Comparison of ENCODE assay signal across 15 cellular contexts in genomic region chr1:99465176-99465900, GRCh38.
DNase-seq lines count a peak whose midpoint lies in the region; ATAC-seq and TF ChIP-seq lines count a peak whose summit lies in the region.
"Had no signal": no experiment of that assay in that cellular context is flagged by ENCODE, and none has a peak within 500 bp of the region (broad histone marks: within the 10 kb centered on the region; RNA-seq: fewer than 3 reads in every experiment).

No MANE protein-coding gene starts in this region.

- H3K9me3 Mint-ChIP-seq in MCF 10A (ENCODE audit: unreplicated experiment): no peaks in the 10 kb centered on the region

- CTCF ChIA-PET in MCF 10A (lab: Yijun Ruan, JAX) (interaction anchor here (0.6 to 2.0 kb wide), 2 partner anchors 15 to 221 kb away, joined by 3 to 8 read pairs; no protein-coding TSS in a partner anchor), SK-N-SH (lab: Yijun Ruan, JAX) (interaction anchor here (0.8 to 1.2 kb wide), 5 partner anchors 11 to 285 kb away, joined by 3 to 4 read pairs (median 3); no protein-coding TSS in a partner anchor)

- intact Hi-C loops in MCF 10A (cut with micrococcal nuclease): no loop called here
- intact Hi-C loops in breast epithelium (cut with DNase I; ENCODE audit: low total_unique reads): no loop called here

- ATAC-seq in HG02970 (IDR thresholded peaks at IDR 0.05; ENCODE audit: low FRiP score, unreplicated experiment): no peak
- no peak for ATAC-seq in GM21825 (IDR thresholded peaks at IDR 0.05; ENCODE audit: unreplicated experiment)
- ATAC-seq: body of pancreas; Panc1; stimulated activated naive CD8-positive, alpha-beta T cell treated with anti-CD3 and anti-CD28 coated beads, Interleukin-15, Interleukin-2, amounts not matched to agents 100 U/mL and 50 U/mL, for 24 hours had no signal

- TF ChIP-seq EP300 in SK-N-SH (IDR thresholded peaks at IDR 0.05; ENCODE audit: borderline replicate concordance in 1 of 2, low read depth in 1 of 2, low read length in 1 of 2): peak; percentile 81 to 85; a peak in 3 of 4 replicates

- no peak overlapping the region for H3K4me3 ChIP-seq in breast epithelium
- H3K4me3 ChIP-seq in SK-N-SH (ENCODE audit: low read depth in 2 of 2, low read length in 1 of 2): peak overlapping the region in 1 of 2 experiments; percentile 10; a peak in 1 of 4 replicates
- H3K4me3 ChIP-seq in fibroblast of mammary gland (ENCODE audit: control insufficient read depth, low read depth, low read length): no peak overlapping the region
- H3K4me3 ChIP-seq: body of pancreas had no signal

- peak; percentile 48 for TF ChIP-seq RAD21 in SK-N-SH (IDR thresholded peaks at IDR 0.05; ENCODE audit: low read length)

- no peaks in the 10 kb centered on the region for H3K27me3 ChIP-seq in breast epithelium
- H3K27me3 ChIP-seq in SK-N-SH (ENCODE audit: insufficient read depth): no peaks in the 10 kb centered on the region
- H3K27me3 ChIP-seq: body of pancreas, neutrophil had no signal

- no peak overlapping the region for H3K27ac Mint-ChIP-seq in MCF 10A (ENCODE audit: low read depth, unreplicated experiment)

- no peaks in the 10 kb centered on the region for H4K20me1 ChIP-seq in SK-N-SH (ENCODE audit: insufficient read depth)

- no peak for TF ChIP-seq CTCF in MCF 10A (IDR thresholded peaks at IDR 0.05; ENCODE audit: unreplicated experiment)
- no peak for TF ChIP-seq CTCF in breast epithelium (IDR thresholded peaks at IDR 0.05)
- TF ChIP-seq CTCF in SK-N-SH (IDR thresholded peaks at IDR 0.05): 0 out of 2 replicates have a peak, but pooled peaks have one; percentile 16
- peak; percentile 2 for TF ChIP-seq CTCF in fibroblast of mammary gland (conservative IDR thresholded peaks at IDR 0.05; ENCODE audit: control insufficient read depth, insufficient read depth, low read depth, low read length)

- peaks cover 7% of the 10 kb centered on the region for H3F3A ChIP-seq in SK-N-SH (replicated peaks; ENCODE audit: insufficient read depth)

- no peaks in the 10 kb centered on the region for H3K9me2 ChIP-seq in SK-N-SH

- H3K27ac ChIP-seq in breast epithelium: peak overlapping the region in 1 of 2 donors; percentile 38
- H3K27ac ChIP-seq in SK-N-SH (ENCODE audit: low read depth in 2 of 2, low read length in 1 of 2): peak overlapping the region; percentile 11 to 78
- H3K27ac ChIP-seq: body of pancreas, neutrophil had no signal

- POLR2A ChIA-PET in MCF 10A (lab: Yijun Ruan, JAX) (interaction anchor here (0.6 kb wide), 1 partner anchor 148 kb away, joined by 5 read pairs; no protein-coding TSS in a partner anchor), SK-N-SH (lab: Yijun Ruan, JAX) (no interaction called here)

- no peak overlapping the region for H3K4me3 Mint-ChIP-seq in MCF 10A (ENCODE audit: unreplicated experiment)

- H3K36me3 Mint-ChIP-seq in MCF 10A (ENCODE audit: insufficient read depth, unreplicated experiment): no peaks in the 10 kb centered on the region

- H3K27me3 Mint-ChIP-seq in MCF 10A (ENCODE audit: insufficient read depth, unreplicated experiment): no peaks in the 10 kb centered on the region

- TF ChIP-seq POLR2A in breast epithelium (IDR thresholded peaks at IDR 0.05): no peak

- no TSS peak for BruUV-seq in MCF 10A (replicated peaks; lab: Mats Ljungman, UMichigan)

- H3K36me3 ChIP-seq in breast epithelium: no peaks in the 10 kb centered on the region
- no peaks in the 10 kb centered on the region for H3K36me3 ChIP-seq in SK-N-SH (replicated peaks in 1 of 2; ENCODE audit: control insufficient read depth in 1 of 2, insufficient read depth in 2 of 2, low read length in 1 of 2)
- H3K36me3 ChIP-seq: neutrophil had no signal

- H3K4me1 Mint-ChIP-seq in MCF 10A (ENCODE audit: insufficient read depth, unreplicated experiment): peaks cover 9% of the 10 kb centered on the region

- H3K9me3 ChIP-seq in breast epithelium: no peaks in the 10 kb centered on the region
- no peaks in the 10 kb centered on the region for H3K9me3 ChIP-seq in SK-N-SH
- H3K9me3 ChIP-seq: body of pancreas, neutrophil had no signal

- WGBS in SK-N-SH (ENCODE audit: low lambda C conversion rate): 26% methylated on average over 2 of the region's 3 CpGs

- H3K79me2 ChIP-seq in SK-N-SH (ENCODE audit: insufficient read depth): no peaks in the 10 kb centered on the region

- DNase-seq in MCF 10A (ENCODE audit: unreplicated experiment) (peak; percentile 65), breast epithelium (ENCODE audit: low spot score in 2 of 2) (no peak), SK-N-SH (peak; percentile 58), fibroblast of mammary gland (ENCODE audit: low read depth) (peak; percentile 96), NCI-H2081 (lab: John Stamatoyannopoulos, UW) (no peak), activated gamma-delta T cell treated with Interleukin-2 at 50 U/mL for 16 hours (no peak)
- DNase-seq: activated T-cell treated with anti-CD3 and anti-CD28 coated beads, Interleukin-2, amount 50 U/mL, for 1 hour; body of pancreas; NCI-H2029 treated with DMSO at 0.1 percent for 48 hours; stimulated activated CD4-positive, alpha-beta T cell treated with anti-CD3 and anti-CD28 coated beads, Interleukin-2, amount 100 ng/mL, for 24 hours; stimulated activated naive CD8-positive, alpha-beta T cell treated with anti-CD3 and anti-CD28 coated beads, Interleukin-15, Interleukin-2, amounts not matched to agents 100 U/mL and 50 U/mL, for 24 hours had no signal

- no peak overlapping the region for H2AFZ ChIP-seq in SK-N-SH (ENCODE audit: low read depth)

- H3K4me2 ChIP-seq in SK-N-SH: peak overlapping the region; percentile 53

- H3K4me1 ChIP-seq in breast epithelium (no peaks in the 10 kb centered on the region), SK-N-SH (ENCODE audit: control insufficient read depth in 1 of 2, insufficient read depth in 2 of 2, low read depth in 1 of 2, low read length in 1 of 2) (peaks cover 8 to 17% of the 10 kb centered on the region in 2 experiments; a peak in 3 of 4 replicates)
- H3K4me1 ChIP-seq: body of pancreas had no signal

- no peak overlapping the region for H3K9ac ChIP-seq in SK-N-SH

TF ChIP-seq in SK-N-SH, 30 proteins besides CTCF, POLR2A, EP300 and RAD21 (continues in another document):
- TF ChIP-seq NFIC (IDR thresholded peaks at IDR 0.05; ENCODE audit: borderline replicate concordance) (peak; percentile 66), MAX (IDR thresholded peaks at IDR 0.05; ENCODE audit: low read depth) (no peak; the same call in 1 of the 2 replicates), POLR2AphosphoS5 (IDR thresholded peaks at IDR 0.05; ENCODE audit: low read depth, low read length) (peak; percentile 62; the same call in 1 of the 2 replicates), FOXM1 (IDR thresholded peaks at IDR 0.05; ENCODE audit: low read depth) (0 out of 2 replicates have a peak, but pooled peaks have one; percentile 22), TCF12 (IDR thresholded peaks at IDR 0.05) (peak; percentile 91), NRF1 (IDR thresholded peaks at IDR 0.05; ENCODE audit: low read depth, low read length) (no peak), TEAD4 (IDR thresholded peaks at IDR 0.05; ENCODE audit: borderline replicate concordance, insufficient read depth) (peak; percentile 75), RCOR1 (IDR thresholded peaks at IDR 0.05; ENCODE audit: low read length) (peak; percentile 95), ZBTB33 (IDR thresholded peaks at IDR 0.05; ENCODE audit: borderline replicate concordance, low read depth) (no peak), GABPA (IDR thresholded peaks at IDR 0.05; ENCODE audit: low read depth) (no peak), SIN3A (IDR thresholded peaks at IDR 0.05; ENCODE audit: borderline replicate concordance, low read depth, low read length) (no peak), YY1 (IDR thresholded peaks at IDR 0.05; ENCODE audit: low read depth) (no peak), RFX5 (IDR thresholded peaks at IDR 0.05; ENCODE audit: low read length) (no peak), RXRA (IDR thresholded peaks at IDR 0.05; ENCODE audit: borderline replicate concordance, low read depth) (peak; percentile 30; the same call in 1 of the 2 replicates)
- TF ChIP-seq, protein P1, sequence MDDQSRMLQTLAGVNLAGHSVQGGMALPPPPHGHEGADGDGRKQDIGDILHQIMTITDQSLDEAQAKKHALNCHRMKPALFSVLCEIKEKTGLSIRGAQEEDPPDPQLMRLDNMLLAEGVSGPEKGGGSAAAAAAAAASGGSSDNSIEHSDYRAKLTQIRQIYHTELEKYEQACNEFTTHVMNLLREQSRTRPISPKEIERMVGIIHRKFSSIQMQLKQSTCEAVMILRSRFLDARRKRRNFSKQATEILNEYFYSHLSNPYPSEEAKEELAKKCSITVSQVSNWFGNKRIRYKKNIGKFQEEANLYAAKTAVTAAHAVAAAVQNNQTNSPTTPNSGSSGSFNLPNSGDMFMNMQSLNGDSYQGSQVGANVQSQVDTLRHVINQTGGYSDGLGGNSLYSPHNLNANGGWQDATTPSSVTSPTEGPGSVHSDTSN (IDR thresholded peaks at IDR 0.05): peak; percentile 59
- TF ChIP-seq, protein P2, sequence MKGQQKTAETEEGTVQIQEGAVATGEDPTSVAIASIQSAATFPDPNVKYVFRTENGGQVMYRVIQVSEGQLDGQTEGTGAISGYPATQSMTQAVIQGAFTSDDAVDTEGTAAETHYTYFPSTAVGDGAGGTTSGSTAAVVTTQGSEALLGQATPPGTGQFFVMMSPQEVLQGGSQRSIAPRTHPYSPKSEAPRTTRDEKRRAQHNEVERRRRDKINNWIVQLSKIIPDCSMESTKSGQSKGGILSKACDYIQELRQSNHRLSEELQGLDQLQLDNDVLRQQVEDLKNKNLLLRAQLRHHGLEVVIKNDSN (IDR thresholded peaks at IDR 0.05; ENCODE audit: borderline replicate concordance, low read depth): no peak

Comparison
In these comparisons a context has a peak if more than half of its experiments do, and no peak if none do; other contexts are left out.
1. DNase-seq: peak in MCF 10A (single experiment), SK-N-SH (single experiment) and fibroblast of mammary gland (single experiment); none in breast epithelium (0 of 2), NCI-H2081 (0 of 2) and activated gamma-delta T cell treated with Interleukin-2 at 50 U/mL for 16 hours (single experiment).
2. CTCF ChIP-seq: peak in SK-N-SH (single experiment) and fibroblast of mammary gland (single experiment); none in MCF 10A (single experiment) and breast epithelium (0 of 3).